In genomic region chr4:109599046-109599652, GRCh38 we compare ENCODE assay signal across 21 cellular contexts. TPM values are rescaled to one million over a fixed set of nuclear protein-coding genes. Genes with fewer than 3 reads are reported as not detected.
DNase-seq lines count a peak whose midpoint lies in the region; ATAC-seq and TF ChIP-seq lines count a peak whose summit lies in the region.
"Had no signal": no experiment of that assay in that cellular context is flagged by ENCODE, and none has a peak within 500 bp of the region (broad histone marks: within the 10 kb centered on the region; RNA-seq: fewer than 3 reads in every experiment).

No MANE protein-coding gene starts in this region.

- no peak overlapping the region for H3K14ac ChIP-seq in H9 (ENCODE audit: insufficient read depth, low read length)

- H3K4ac ChIP-seq in H9 (ENCODE audit: low read depth, low read length) = no peak overlapping the region

- no peak overlapping the region for H2BK5ac ChIP-seq in H9 (ENCODE audit: insufficient read length, low read length)

- no peak overlapping the region for H3K4me2 ChIP-seq in H9 (ENCODE audit: insufficient read depth, insufficient read length, low read length)

- no peaks in the 10 kb centered on the region for H3K27me3 Mint-ChIP-seq in activated CD8-positive, alpha-beta T cell treated with anti-CD3 and anti-CD28 coated beads for 36 hours
- H3K27me3 Mint-ChIP-seq in activated CD8-positive, alpha-beta T cell treated with anti-CD3 and anti-CD28 coated beads, Interleukin-2, amount 10 ng/mL, durations not matched to agents 7 days and 5 days (ENCODE audit: low read depth) = no peaks in the 10 kb centered on the region
- no peaks in the 10 kb centered on the region for H3K27me3 Mint-ChIP-seq in CD4-positive, alpha-beta memory T cell
- H3K27me3 Mint-ChIP-seq in activated B cell treated with CpG ODN at 0.5 μM for 24 hours (no peaks in the 10 kb centered on the region), H9 (ENCODE audit: low read depth) (no peaks in the 10 kb centered on the region)
- H3K27me3 Mint-ChIP-seq in naive thymus-derived CD8-positive, alpha-beta T cell = no peaks in the 10 kb centered on the region

- no peak overlapping the region for H3K27ac ChIP-seq in CD4-positive, alpha-beta memory T cell (ENCODE audit: low read depth, low read length)
- no peak overlapping the region for H3K27ac ChIP-seq in H9 (ENCODE audit: insufficient read length, low read depth, low read length)
- H3K27ac ChIP-seq: C4-2B had no signal

- intact Hi-C loops in activated CD8-positive, alpha-beta T cell treated with anti-CD3 and anti-CD28 coated beads for 36 hours (cut with micrococcal nuclease) = no loop called here
- intact Hi-C loops in CD4-positive, alpha-beta memory T cell (cut with micrococcal nuclease) = no loop called here
- intact Hi-C loops in activated B cell treated with CpG ODN at 0.5 μM for 24 hours (cut with micrococcal nuclease) = no loop called here

- H3K36me3 ChIP-seq in CD4-positive, alpha-beta memory T cell (ENCODE audit: insufficient read depth, low read length) = no peaks in the 10 kb centered on the region
- H3K36me3 ChIP-seq: MG63 had no signal

- H3K23me2 ChIP-seq in H9 (ENCODE audit: insufficient read length, low read depth, low read length, poor library complexity, severe bottlenecking) = no peaks in the 10 kb centered on the region

- H2BK20ac ChIP-seq in H9 (ENCODE audit: low read depth, low read length, poor library complexity, severe bottlenecking) = no peak overlapping the region

- H2AFZ ChIP-seq in H9 (ENCODE audit: low read length) = no peak overlapping the region

- H3T11ph ChIP-seq in H9 (ENCODE audit: low read length) = no peak overlapping the region

- peaks cover 4% of the 10 kb centered on the region for H3K9me3 Mint-ChIP-seq in activated CD8-positive, alpha-beta T cell treated with anti-CD3 and anti-CD28 coated beads for 36 hours
- H3K9me3 Mint-ChIP-seq in activated CD8-positive, alpha-beta T cell treated with anti-CD3 and anti-CD28 coated beads, Interleukin-2, amount 10 ng/mL, durations not matched to agents 7 days and 5 days (ENCODE audit: insufficient read depth) = peaks cover 22% of the 10 kb centered on the region
- peaks cover 0 to 11% (median 3%) of the 10 kb centered on the region in 8 donors for H3K9me3 Mint-ChIP-seq in CD4-positive, alpha-beta memory T cell
- H3K9me3 Mint-ChIP-seq in activated B cell treated with CpG ODN at 0.5 μM for 24 hours = peaks cover 13% of the 10 kb centered on the region
- H3K9me3 Mint-ChIP-seq in naive thymus-derived CD8-positive, alpha-beta T cell = peaks cover 0 to 14% (median 0%) of the 10 kb centered on the region in 9 donors
- peaks cover 21 to 25% of the 10 kb centered on the region in 2 experiments for H3K9me3 Mint-ChIP-seq in H9

- H2BK12ac ChIP-seq in H9 (ENCODE audit: insufficient read length, low read depth, low read length) = no peak overlapping the region

- POLR2A ChIA-PET in activated CD8-positive, alpha-beta T cell treated with anti-CD3 and anti-CD28 coated beads for 36 hours (lab: Charles Lee) = interaction anchor here (1.0 kb wide), 1 partner anchor 13 kb away, joined by 3 read pairs; no protein-coding TSS in a partner anchor
- POLR2A ChIA-PET in activated CD8-positive, alpha-beta T cell treated with anti-CD3 and anti-CD28 coated beads, Interleukin-2, amount 10 ng/mL, durations not matched to agents 7 days and 5 days (lab: Charles Lee) = interaction anchor here (0.6 to 1.0 kb wide), 2 partner anchors 40 to 120 kb away, joined by 3 read pairs; partner anchors contain the start of gene MCUB
- POLR2A ChIA-PET in CD4-positive, alpha-beta memory T cell (lab: Charles Lee; ENCODE audit: partially characterized antibody) = interaction anchor here (0.7 to 1.2 kb wide), 4 partner anchors 9 to 50 kb away, joined by 3 to 4 read pairs (median 3); partner anchors contain the start of gene MCUB
- POLR2A ChIA-PET in activated B cell treated with CpG ODN at 0.5 μM for 24 hours (lab: Charles Lee) = interaction anchor here (0.7 kb wide), 2 partner anchors 22 to 26 kb away, joined by 3 to 6 read pairs; no protein-coding TSS in a partner anchor
- POLR2A ChIA-PET in naive thymus-derived CD8-positive, alpha-beta T cell (lab: Charles Lee) = interaction anchor here (0.5 to 1.3 kb wide), 6 partner anchors 8 to 1467 kb away, joined by 3 to 7 read pairs (median 4); no protein-coding TSS in a partner anchor

- no peak overlapping the region for H3K18ac ChIP-seq in H9 (ENCODE audit: insufficient read length, low read depth, low read length)

- no peak for TF ChIP-seq CTCF in activated CD8-positive, alpha-beta T cell treated with anti-CD3 and anti-CD28 coated beads for 36 hours (IDR thresholded peaks at IDR 0.05)
- no peak for TF ChIP-seq CTCF in activated B cell treated with CpG ODN at 0.5 μM for 24 hours (IDR thresholded peaks at IDR 0.05)
- no peak for TF ChIP-seq CTCF in H9 (conservative IDR thresholded peaks at IDR 0.05)

- H3K27ac Mint-ChIP-seq in activated CD8-positive, alpha-beta T cell treated with anti-CD3 and anti-CD28 coated beads for 36 hours = peak overlapping the region; percentile 81
- no peak overlapping the region for H3K27ac Mint-ChIP-seq in activated CD8-positive, alpha-beta T cell treated with anti-CD3 and anti-CD28 coated beads, Interleukin-2, amount 10 ng/mL, durations not matched to agents 7 days and 5 days
- peak overlapping the region in 5 of 7 donors; percentile 30 to 87 (median 52) for H3K27ac Mint-ChIP-seq in CD4-positive, alpha-beta memory T cell
- H3K27ac Mint-ChIP-seq in activated B cell treated with CpG ODN at 0.5 μM for 24 hours (peak overlapping the region; percentile 56), H9 (no peak overlapping the region)
- peak overlapping the region in 9 of 10 donors; percentile 29 to 91 (median 81) for H3K27ac Mint-ChIP-seq in naive thymus-derived CD8-positive, alpha-beta T cell
- H3K27ac Mint-ChIP-seq: HFFc6 had no signal

- no peak overlapping the region for H3K4me3 ChIP-seq in CD4-positive, alpha-beta memory T cell (ENCODE audit: low read length in 2 of 2)
- H3K4me3 ChIP-seq: MG63 had no signal

- CTCF ChIA-PET in activated CD8-positive, alpha-beta T cell treated with anti-CD3 and anti-CD28 coated beads for 36 hours (lab: Charles Lee) = interaction anchor here (0.8 to 1.6 kb wide), 4 partner anchors 9 to 30 kb away, joined by 3 to 6 read pairs (median 4); no protein-coding TSS in a partner anchor
- CTCF ChIA-PET in activated CD8-positive, alpha-beta T cell treated with anti-CD3 and anti-CD28 coated beads, Interleukin-2, amount 10 ng/mL, durations not matched to agents 7 days and 5 days (lab: Charles Lee) = no interaction called here
- CTCF ChIA-PET in CD4-positive, alpha-beta memory T cell (lab: Charles Lee; ENCODE audit: partially characterized antibody) = no interaction called here
- CTCF ChIA-PET in activated B cell treated with CpG ODN at 0.5 μM for 24 hours (lab: Charles Lee) = no interaction called here

- no peak overlapping the region for H2AK5ac ChIP-seq in H9 (ENCODE audit: insufficient read length, low read length)

- H4K8ac ChIP-seq in H9 (replicated peaks; ENCODE audit: insufficient read length, low read depth, low read length) = no peak overlapping the region

- H3K9me3 ChIP-seq in CD4-positive, alpha-beta memory T cell (ENCODE audit: control insufficient read depth in 1 of 2, low read length in 2 of 2) = no peaks in the 10 kb centered on the region
- no peaks in the 10 kb centered on the region for H3K9me3 ChIP-seq in H9 (ENCODE audit: control insufficient read depth, low read depth, low read length)
- H3K9me3 ChIP-seq: Caco-2, MG63 had no signal

- H3K9ac ChIP-seq in H9 (ENCODE audit: extremely low read depth, insufficient read length, low read length) = no peak overlapping the region

- no peak overlapping the region for H3K56ac ChIP-seq in H9 (ENCODE audit: insufficient read length, low read depth, low read length)

- H3K27me3 ChIP-seq in CD4-positive, alpha-beta memory T cell (ENCODE audit: insufficient read depth, low read length) = no peaks in the 10 kb centered on the region
- H3K27me3 ChIP-seq in H9 (ENCODE audit: insufficient read depth, low read length) = no peaks in the 10 kb centered on the region
- H3K27me3 ChIP-seq: MG63 had no signal

- no peaks in the 10 kb centered on the region for H4K20me1 ChIP-seq in H9 (ENCODE audit: control insufficient read depth, insufficient read depth, insufficient read length)

- no peak overlapping the region for H3K4me3 Mint-ChIP-seq in activated CD8-positive, alpha-beta T cell treated with anti-CD3 and anti-CD28 coated beads for 36 hours
- H3K4me3 Mint-ChIP-seq in activated CD8-positive, alpha-beta T cell treated with anti-CD3 and anti-CD28 coated beads, Interleukin-2, amount 10 ng/mL, durations not matched to agents 7 days and 5 days = no peak overlapping the region
- H3K4me3 Mint-ChIP-seq in CD4-positive, alpha-beta memory T cell = peak overlapping the region in 2 of 8 donors; percentile 54 to 57
- H3K4me3 Mint-ChIP-seq in activated B cell treated with CpG ODN at 0.5 μM for 24 hours = no peak overlapping the region
- H3K4me3 Mint-ChIP-seq in naive thymus-derived CD8-positive, alpha-beta T cell = peak overlapping the region in 9 of 10 donors; percentile 53 to 72 (median 68)
- H3K4me3 Mint-ChIP-seq in H9 = no peak overlapping the region
- H3K4me3 Mint-ChIP-seq: HFFc6 had no signal

- WGBS in H9 (ENCODE audit: extremely low coverage, insufficient read length, low lambda C conversion rate) = no CpG with 5 or more reads among the region's 6 CpGs

- peak; percentile 37 for ATAC-seq in activated CD8-positive, alpha-beta T cell treated with anti-CD3 and anti-CD28 coated beads for 36 hours
- no peak for ATAC-seq in activated CD8-positive, alpha-beta T cell treated with anti-CD3 and anti-CD28 coated beads, Interleukin-2, amount 10 ng/mL, durations not matched to agents 7 days and 5 days
- no peak for ATAC-seq in activated B cell treated with CpG ODN at 0.5 μM for 24 hours (ENCODE audit: low read depth)
- ATAC-seq in naive thymus-derived CD8-positive, alpha-beta T cell = peak; percentile 82 to 83
- ATAC-seq: SK-N-SH treated with all-trans-retinoic acid at 6 μM for 48 hours had no signal

- no peak for DNase-seq in activated CD8-positive, alpha-beta T cell treated with anti-CD3 and anti-CD28 coated beads for 36 hours
- no peak for DNase-seq in activated CD8-positive, alpha-beta T cell treated with anti-CD3 and anti-CD28 coated beads, Interleukin-2, amount 10 ng/mL, durations not matched to agents 7 days and 5 days
- no peak for DNase-seq in CD4-positive, alpha-beta memory T cell
- no peak for DNase-seq in activated B cell treated with CpG ODN at 0.5 μM for 24 hours
- DNase-seq in naive thymus-derived CD8-positive, alpha-beta T cell = peak in 4 of 10 donors; percentile 9 to 46 (median 32)
- no peak for DNase-seq in Ammon's horn (ENCODE audit: low spot score)
- no peak for DNase-seq in H9
- no peak for DNase-seq in NCI-H2107 treated with DMSO at 0.1 percent for 48 hours (lab: John Stamatoyannopoulos, UW; ENCODE audit: unreplicated experiment)
- DNase-seq: 8988T, Caco-2, DMS 273 treated with DMSO at 0.1 percent for 48 hours, DMS79 treated with DMSO at 0.1 percent for 48 hours, H7, HFFc6, MG63, NCI-H1417 treated with DMSO at 0.1 percent for 48 hours, NCI-H187, NCI-H2107, NCI-H748 treated with DMSO at 0.1 percent for 48 hours had no signal

- H3K79me1 ChIP-seq in H9 (ENCODE audit: insufficient read depth, low read depth, low read length, poor library complexity, severe bottlenecking) = no peaks in the 10 kb centered on the region

- H4K91ac ChIP-seq in H9 (ENCODE audit: insufficient read length, low read depth, low read length) = no peak overlapping the region

- no peak overlapping the region for H2BK120ac ChIP-seq in H9 (ENCODE audit: low read depth, low read length, poor library complexity, severe bottlenecking)

- H3K79me2 ChIP-seq in H9 (ENCODE audit: insufficient read depth, low read length) = no peaks in the 10 kb centered on the region

- no peak overlapping the region for H4K5ac ChIP-seq in H9 (ENCODE audit: insufficient read length, low read depth, low read length)

- peaks cover 31% of the 10 kb centered on the region for H3K4me1 Mint-ChIP-seq in activated CD8-positive, alpha-beta T cell treated with anti-CD3 and anti-CD28 coated beads for 36 hours (ENCODE audit: low read depth)
- H3K4me1 Mint-ChIP-seq in activated CD8-positive, alpha-beta T cell treated with anti-CD3 and anti-CD28 coated beads, Interleukin-2, amount 10 ng/mL, durations not matched to agents 7 days and 5 days (ENCODE audit: low read depth) = peaks cover 7% of the 10 kb centered on the region
- H3K4me1 Mint-ChIP-seq in CD4-positive, alpha-beta memory T cell = peaks cover 23 to 50% (median 33%) of the 10 kb centered on the region in 4 donors
- H3K4me1 Mint-ChIP-seq in activated B cell treated with CpG ODN at 0.5 μM for 24 hours = peaks cover 8% of the 10 kb centered on the region
- peaks cover 18 to 55% (median 48%) of the 10 kb centered on the region in 4 donors for H3K4me1 Mint-ChIP-seq in naive thymus-derived CD8-positive, alpha-beta T cell
- H3K4me1 Mint-ChIP-seq in H9 = peaks cover 5 to 7% of the 10 kb centered on the region in 2 experiments

- peaks cover 4% of the 10 kb centered on the region for H3K4me1 ChIP-seq in CD4-positive, alpha-beta memory T cell (ENCODE audit: insufficient read depth, low read length)
- no peaks in the 10 kb centered on the region for H3K4me1 ChIP-seq in H9 (ENCODE audit: insufficient read depth, low read length)
- H3K4me1 ChIP-seq: Caco-2 had no signal

- no peak overlapping the region for H2BK15ac ChIP-seq in H9 (ENCODE audit: low read depth, low read length)

- no peak overlapping the region for H3K23ac ChIP-seq in H9 (ENCODE audit: insufficient read length, low read depth, low read length)

- H3K36me3 Mint-ChIP-seq in activated CD8-positive, alpha-beta T cell treated with anti-CD3 and anti-CD28 coated beads for 36 hours (ENCODE audit: low read depth) = peaks cover 30% of the 10 kb centered on the region
- H3K36me3 Mint-ChIP-seq in activated CD8-positive, alpha-beta T cell treated with anti-CD3 and anti-CD28 coated beads, Interleukin-2, amount 10 ng/mL, durations not matched to agents 7 days and 5 days (ENCODE audit: low read depth) = peaks cover 41% of the 10 kb centered on the region
- peaks cover 29 to 37% of the 10 kb centered on the region in 2 donors for H3K36me3 Mint-ChIP-seq in CD4-positive, alpha-beta memory T cell
- H3K36me3 Mint-ChIP-seq in activated B cell treated with CpG ODN at 0.5 μM for 24 hours (ENCODE audit: low read depth) (peaks cover 37% of the 10 kb centered on the region), H9 (ENCODE audit: insufficient read depth in 1 of 3, low read depth in 3 of 3) (peaks cover 21 to 28% (median 21%) of the 10 kb centered on the region in 3 experiments)
- H3K36me3 Mint-ChIP-seq in naive thymus-derived CD8-positive, alpha-beta T cell = peaks cover 0 to 27% (median 19%) of the 10 kb centered on the region in 3 donors

RNA-seq across cellular contexts. Expression of gene MCUB, which starts 39.1 kb away (rescaled TPM):
- 10 to 100 TPM; 62.3 to 65.3 TPM for total RNA-seq in activated CD8-positive, alpha-beta T cell treated with anti-CD3 and anti-CD28 coated beads for 36 hours
- total RNA-seq in activated CD8-positive, alpha-beta T cell treated with anti-CD3 and anti-CD28 coated beads, Interleukin-2, amount 10 ng/mL, durations not matched to agents 7 days and 5 days = 100 to 1,000 TPM; 104 to 109 TPM
- total RNA-seq in CD4-positive, alpha-beta memory T cell = 100 to 1,000 TPM; 142 to 146 TPM
- 100 to 1,000 TPM; 174 to 299 TPM for polyA plus RNA-seq in CD4-positive, alpha-beta memory T cell
- total RNA-seq in activated B cell treated with CpG ODN at 0.5 μM for 24 hours = 28.9 and 34.4 TPM in 2 replicates
- 100 to 1,000 TPM; 147 to 153 TPM for total RNA-seq in naive thymus-derived CD8-positive, alpha-beta T cell
- 100 to 1,000 TPM; 160 to 201 (median 197) TPM for polyA plus RNA-seq in naive thymus-derived CD8-positive, alpha-beta T cell
- total RNA-seq in H9 (2021) = 14.8 and 16.2 TPM in 2 replicates

Comparison
In these comparisons a context has a peak if more than half of its experiments do, and no peak if none do; other contexts are left out.
1. ATAC-seq: peak in activated CD8-positive, alpha-beta T cell treated with anti-CD3 and anti-CD28 coated beads for 36 hours (single experiment) and naive thymus-derived CD8-positive, alpha-beta T cell (2 of 2); none in activated CD8-positive, alpha-beta T cell treated with anti-CD3 and anti-CD28 coated beads, Interleukin-2, amount 10 ng/mL, durations not matched to agents 7 days and 5 days (single experiment) and activated B cell treated with CpG ODN at 0.5 μM for 24 hours (single experiment).
2. H3K27ac Mint-ChIP-seq: peak in activated CD8-positive, alpha-beta T cell treated with anti-CD3 and anti-CD28 coated beads for 36 hours (single experiment), CD4-positive, alpha-beta memory T cell (5 of 7), activated B cell treated with CpG ODN at 0.5 μM for 24 hours (single experiment) and naive thymus-derived CD8-positive, alpha-beta T cell (9 of 10); none in activated CD8-positive, alpha-beta T cell treated with anti-CD3 and anti-CD28 coated beads, Interleukin-2, amount 10 ng/mL, durations not matched to agents 7 days and 5 days (single experiment) and H9 (0 of 3).
3. H3K4me3 Mint-ChIP-seq: peak in naive thymus-derived CD8-positive, alpha-beta T cell (9 of 10); none in activated CD8-positive, alpha-beta T cell treated with anti-CD3 and anti-CD28 coated beads for 36 hours (single experiment), activated CD8-positive, alpha-beta T cell treated with anti-CD3 and anti-CD28 coated beads, Interleukin-2, amount 10 ng/mL, durations not matched to agents 7 days and 5 days (single experiment), activated B cell treated with CpG ODN at 0.5 μM for 24 hours (single experiment) and H9 (0 of 2).